In genomic region chr2:102967451-102967850, GRCh38 we compare ENCODE assay signal across 19 cellular contexts.
DNase-seq lines count a peak whose midpoint lies in the region.
"Had no signal": no experiment of that assay in that cellular context is flagged by ENCODE, and none has a peak within 500 bp of the region (broad histone marks: within the 10 kb centered on the region; RNA-seq: fewer than 3 reads in every experiment).

No MANE protein-coding gene starts in this region.

- H3K27me3 ChIP-seq in Karpas-422 (ENCODE audit: low read length), result no peaks in the 10 kb centered on the region

- H3K4me2 ChIP-seq in Karpas-422 (ENCODE audit: low read depth, low read length, poor library complexity, severe bottlenecking), result no peak overlapping the region

- no peaks in the 10 kb centered on the region for H3K9me2 ChIP-seq in Karpas-422 (replicated peaks; ENCODE audit: insufficient read depth, low read length)

- no peaks in the 10 kb centered on the region for H4K20me1 ChIP-seq in Karpas-422 (ENCODE audit: insufficient read depth, low read depth, low read length)

- H3K79me2 ChIP-seq in Karpas-422 (ENCODE audit: low read length), result no peaks in the 10 kb centered on the region

- H3K36me3 ChIP-seq in Karpas-422 (ENCODE audit: insufficient read depth, low read length), result no peaks in the 10 kb centered on the region
- H3K36me3 ChIP-seq: HAP-1, thoracic aorta had no signal

- H3K9me3 ChIP-seq in Karpas-422 (ENCODE audit: low read length), result no peaks in the 10 kb centered on the region
- H3K9me3 ChIP-seq: HAP-1, thoracic aorta had no signal

- DNase-seq in DMS 273 (lab: John Stamatoyannopoulos, UW; ENCODE audit: unreplicated experiment) (peak; percentile 32), DMS 273 treated with DMSO at 0.1 percent for 48 hours (lab: John Stamatoyannopoulos, UW) (no peak), NCI-H226 (peak; percentile 20), astrocyte of the hippocampus (ENCODE audit: low read depth, low spot score) (peak; percentile 93), stromal cell of bone marrow (ENCODE audit: low read depth) (peak; percentile 89), SHP77 (lab: John Stamatoyannopoulos, UW) (no peak), pons (ENCODE audit: low spot score) (no peak), Karpas-422 (no peak)
- DNase-seq: activated CD4-positive, alpha-beta T cell treated with anti-CD3 and anti-CD28 coated beads, Interleukin-2, amount 10 ng/mL, durations not matched to agents 24 days and 14 days; activated CD8-positive, alpha-beta memory T cell treated with anti-CD3 and anti-CD28 coated beads, Interleukin-2, amount 50 U/mL, for 4 hours; activated gamma-delta T cell; anterior cingulate cortex; foreskin melanocyte; NCI-H2107; NCI-H748 treated with DMSO at 0.1 percent for 48 hours had no signal

- H2AFZ ChIP-seq in Karpas-422 (ENCODE audit: low read length), result no peak overlapping the region

- H3K4me1 ChIP-seq in Karpas-422 (ENCODE audit: low read length), result no peaks in the 10 kb centered on the region
- H3K4me1 ChIP-seq: HAP-1 had no signal

- no peak overlapping the region for H3K9ac ChIP-seq in Karpas-422 (ENCODE audit: low read length)

- no peak overlapping the region for H3K4me3 ChIP-seq in Karpas-422 (ENCODE audit: low read length)
- H3K4me3 ChIP-seq: HAP-1, thoracic aorta had no signal

- H3K27ac ChIP-seq in Karpas-422 (ENCODE audit: low read length), result no peak overlapping the region
- H3K27ac ChIP-seq: 22Rv1, HL-60, thoracic aorta had no signal

Comparison
In these comparisons a context has a peak if more than half of its experiments do, and no peak if none do; other contexts are left out.
1. DNase-seq: peak in DMS 273 (single experiment), NCI-H226 (single experiment), astrocyte of the hippocampus (single experiment) and stromal cell of bone marrow (single experiment); none in DMS 273 treated with DMSO at 0.1 percent for 48 hours (single experiment), SHP77 (0 of 2), pons (single experiment) and Karpas-422 (single experiment).